9 cellular contexts compared by ENCODE assay signal in genomic region chr3:172201136-172201989, GRCh38.
DNase-seq lines count a peak whose midpoint lies in the region; ATAC-seq, FAIRE-seq and TF ChIP-seq lines count a peak whose summit lies in the region.
"Had no signal": no experiment of that assay in that cellular context is flagged by ENCODE, and none has a peak within 500 bp of the region (broad histone marks: within the 10 kb centered on the region; RNA-seq: fewer than 3 reads in every experiment).

No MANE protein-coding gene starts in this region.

- no peak for ATAC-seq in HG03045 (IDR thresholded peaks at IDR 0.05; ENCODE audit: unreplicated experiment)
- no peak for ATAC-seq in GM19467 (IDR thresholded peaks at IDR 0.05; ENCODE audit: unreplicated experiment)
- ATAC-seq: GM12878 had no signal

- no peak for TF ChIP-seq CTCF in neutrophil (IDR thresholded peaks at IDR 0.05)

- FAIRE-seq in small intestine (lab: Jason Lieb, UNC) (no peak), frontal cortex (lab: Jason Lieb, UNC) (no peak)
- FAIRE-seq: GM12878 had no signal

- no peaks in the 10 kb centered on the region for H3K4me1 ChIP-seq in esophagus (ENCODE audit: control insufficient read depth in 2 of 2, insufficient read depth in 2 of 2, low read length in 1 of 2)
- peaks cover 18 to 33% of the 10 kb centered on the region in 2 experiments for H3K4me1 ChIP-seq in neutrophil (ENCODE audit: control insufficient read depth in 1 of 2, insufficient read depth in 1 of 2, low read depth in 1 of 2, low read length in 1 of 2)
- H3K4me1 ChIP-seq in small intestine (ENCODE audit: control insufficient read depth in 2 of 2, insufficient read depth in 1 of 2, low read depth in 1 of 2, low read length in 1 of 2), result peaks cover 0 to 11% of the 10 kb centered on the region in 2 donors

- H3K9me3 ChIP-seq in esophagus (ENCODE audit: control insufficient read depth in 2 of 2, insufficient read depth in 1 of 2, low read depth in 1 of 2, low read length in 1 of 2) (no peaks in the 10 kb centered on the region), neutrophil (no peaks in the 10 kb centered on the region), small intestine (ENCODE audit: control insufficient read depth, low read depth) (no peaks in the 10 kb centered on the region)

- H3K4me3 ChIP-seq in esophagus (ENCODE audit: low read depth in 1 of 2, low read length in 2 of 2), result no peak overlapping the region
- H3K4me3 ChIP-seq in neutrophil (ENCODE audit: low read depth in 1 of 2, low read length in 1 of 2), result no peak overlapping the region
- H3K4me3 ChIP-seq in small intestine (ENCODE audit: low read depth in 1 of 2, low read length in 2 of 2), result no peak overlapping the region
- H3K4me3 ChIP-seq: GM12878 had no signal

- H3K27ac ChIP-seq in esophagus (ENCODE audit: low read depth in 2 of 2, low read length in 1 of 2) (peak overlapping the region; percentile 49 to 56), neutrophil (peak overlapping the region; percentile 16), small intestine (ENCODE audit: low read depth in 1 of 2, low read length in 1 of 2) (peak overlapping the region in 1 of 2 donors; percentile 74)

- H3K36me3 ChIP-seq in esophagus (ENCODE audit: control insufficient read depth in 2 of 2, insufficient read depth in 2 of 2, low read length in 1 of 2) (no peaks in the 10 kb centered on the region), neutrophil (no peaks in the 10 kb centered on the region), small intestine (ENCODE audit: control insufficient read depth in 2 of 2, insufficient read depth in 2 of 2, low read length in 2 of 2) (peaks cover 0 to 2% of the 10 kb centered on the region in 2 donors)

- peak; percentile 94 for DNase-seq in COR-L47 (lab: John Stamatoyannopoulos, UW)
- peak; percentile 80 for DNase-seq in NCI-H774 (lab: John Stamatoyannopoulos, UW)
- no peak for DNase-seq in small intestine
- DNase-seq in frontal cortex (ENCODE audit: low spot score in 2 of 2), result no peak

- WGBS in esophagus, 2 donors, result 41 to 52% methylated on average over 12 of the region's 12 CpGs
- WGBS in small intestine, 3 donors, result 56 to 78% (median 76%) methylated on average over 12 of the region's 12 CpGs

- H3K27me3 ChIP-seq in esophagus (ENCODE audit: control insufficient read depth in 1 of 2, insufficient read depth in 2 of 2, low read length in 2 of 2) (no peaks in the 10 kb centered on the region), neutrophil (no peaks in the 10 kb centered on the region), small intestine (ENCODE audit: control insufficient read depth in 2 of 2, insufficient read depth in 2 of 2, low read length in 2 of 2) (no peaks in the 10 kb centered on the region)

Comparison
In these comparisons a context has a peak if more than half of its experiments do, and no peak if none do; other contexts are left out.
1. DNase-seq: peak in COR-L47 (single experiment) and NCI-H774 (single experiment); none in small intestine (single experiment) and frontal cortex (0 of 2).